10 cellular contexts compared by ENCODE assay signal in the genomic region with DNA sequence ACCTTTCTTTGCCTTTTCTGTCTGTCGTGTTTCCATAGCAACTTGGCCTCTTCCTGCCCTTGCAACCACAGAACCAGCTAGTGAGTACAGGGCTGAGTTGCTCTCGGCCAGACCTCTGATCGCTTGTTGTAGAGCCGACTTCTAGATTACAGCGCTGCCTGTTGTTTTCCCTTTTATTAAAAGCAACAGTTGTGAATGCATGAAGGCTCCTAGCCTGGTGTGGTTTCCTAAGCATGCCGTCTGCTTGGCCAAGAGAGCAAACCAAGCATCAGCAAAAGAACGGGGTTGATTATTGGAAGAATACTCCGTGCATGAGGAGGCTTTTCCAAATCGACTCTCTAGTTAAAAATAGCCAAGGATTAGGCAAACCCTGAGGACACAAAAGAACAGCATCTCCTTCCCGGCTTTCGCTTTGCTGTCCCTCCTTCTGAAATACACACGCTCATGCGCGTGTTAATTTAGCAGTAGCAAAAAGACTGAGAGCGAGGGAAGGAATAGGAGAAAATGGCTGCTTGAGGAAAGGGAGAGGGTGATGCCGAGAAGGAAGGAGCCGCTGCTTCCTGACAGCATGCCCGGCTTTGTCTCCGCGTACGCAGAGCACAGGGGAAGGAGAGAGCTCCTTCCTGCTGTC.
A peak's percentile ranks its signal among the peaks of the same experiment; 100 is the strongest.
DNase-seq lines count a peak whose midpoint lies in the region; ATAC-seq lines count a peak whose summit lies in the region.
"Had no signal": no experiment of that assay in that cellular context is flagged by ENCODE, and none has a peak within 500 bp of the region (broad histone marks: within the 10 kb centered on the region; RNA-seq: fewer than 3 reads in every experiment).

No MANE protein-coding gene starts in this region.

- DNase-seq in activated CD4-positive, CD25-positive, alpha-beta regulatory T cell treated with anti-CD3 and anti-CD28 coated beads, Interleukin-2, amount 50 U/mL, for 72 hours, result no peak
- DNase-seq in astrocyte of the hippocampus (ENCODE audit: low read depth, low spot score), result peak; percentile 88

- peaks cover 0 to 10% (median 6%) of the 10 kb centered on the region in 5 donors for H3K4me1 ChIP-seq in subcutaneous abdominal adipose tissue (ENCODE audit: control insufficient read depth in 5 of 5, insufficient read depth in 5 of 5, low read length in 5 of 5)
- H3K4me1 ChIP-seq: A549 had no signal

- H3K27me3 ChIP-seq in layer of hippocampus (ENCODE audit: control insufficient read depth, insufficient read depth, low read length) (no peaks in the 10 kb centered on the region), subcutaneous abdominal adipose tissue (ENCODE audit: control insufficient read depth in 5 of 5, insufficient read depth in 4 of 5, low read length in 5 of 5) (peaks cover 0 to 10% (median 5%) of the 10 kb centered on the region in 5 donors)

- peak overlapping the region in 2 of 5 donors; percentile 34 to 49 for H3K9ac ChIP-seq in subcutaneous abdominal adipose tissue (ENCODE audit: low read length in 5 of 5)

- peak; percentile 70 to 85 for ATAC-seq in activated CD4-positive, CD25-positive, alpha-beta regulatory T cell treated with anti-CD3 and anti-CD28 coated beads, Interleukin-2, amount 50 U/mL, for 24 hours
- ATAC-seq in GM18861 (IDR thresholded peaks at IDR 0.05; ENCODE audit: unreplicated experiment), result no peak
- no peak for ATAC-seq in HG03342 (IDR thresholded peaks at IDR 0.05; ENCODE audit: unreplicated experiment)
- ATAC-seq in HG03196 (IDR thresholded peaks at IDR 0.05; ENCODE audit: unreplicated experiment), result no peak
- ATAC-seq: A549 had no signal

- H3K4me3 ChIP-seq in subcutaneous abdominal adipose tissue (ENCODE audit: low read depth in 1 of 5, low read length in 5 of 5), result peak overlapping the region; percentile 48 to 78 (median 60)
- H3K4me3 ChIP-seq: A549 had no signal

- no peaks in the 10 kb centered on the region for H3K36me3 ChIP-seq in subcutaneous abdominal adipose tissue (ENCODE audit: control insufficient read depth in 5 of 5, insufficient read depth in 5 of 5, low read length in 5 of 5)
- H3K36me3 ChIP-seq: neutrophil had no signal

- H3K9me3 ChIP-seq in subcutaneous abdominal adipose tissue (ENCODE audit: control insufficient read depth in 5 of 5, low read length in 5 of 5), result no peaks in the 10 kb centered on the region
- H3K9me3 ChIP-seq: A549, neutrophil had no signal

- H3K27ac ChIP-seq in layer of hippocampus (ENCODE audit: low read depth, low read length) (peak overlapping the region; percentile 62), subcutaneous abdominal adipose tissue (ENCODE audit: low read depth, low read length) (no peak overlapping the region)
- H3K27ac ChIP-seq: A549, neutrophil had no signal

Comparison
In these comparisons a context has a peak if more than half of its experiments do, and no peak if none do; other contexts are left out.
1. ATAC-seq: peak in activated CD4-positive, CD25-positive, alpha-beta regulatory T cell treated with anti-CD3 and anti-CD28 coated beads, Interleukin-2, amount 50 U/mL, for 24 hours (2 of 2); none in GM18861 (single experiment), HG03342 (single experiment) and HG03196 (single experiment).